9 cellular contexts compared by ENCODE assay signal in genomic region chr1:61051455-61052392, GRCh38. TPM values are rescaled to one million over a fixed set of nuclear protein-coding genes. Genes with fewer than 3 reads are reported as not detected.
DNase-seq lines count a peak whose midpoint lies in the region; ATAC-seq and TF ChIP-seq lines count a peak whose summit lies in the region.
"Had no signal": no experiment of that assay in that cellular context is flagged by ENCODE, and none has a peak within 500 bp of the region (broad histone marks: within the 10 kb centered on the region; RNA-seq: fewer than 3 reads in every experiment).

No MANE protein-coding gene starts in this region.

- DNase-seq in activated B cell treated with CpG ODN at 0.5 μM for 24 hours, result no peak
- DNase-seq in left ventricle myocardium inferior, result peak; percentile 39
- DNase-seq in prostate gland (ENCODE audit: low spot score), result no peak
- no peak for DNase-seq in CD1c-positive myeloid dendritic cell (ENCODE audit: extremely low spot score)
- no peak for DNase-seq in NCI-H446 (lab: John Stamatoyannopoulos, UW)

- POLR2A ChIA-PET in activated B cell treated with CpG ODN at 0.5 μM for 24 hours (lab: Charles Lee), result interaction anchor here (2.4 kb wide), 1 partner anchor 27 kb away, joined by 29 read pairs; no protein-coding TSS in a partner anchor

- no peaks in the 10 kb centered on the region for H3K36me3 Mint-ChIP-seq in activated B cell treated with CpG ODN at 0.5 μM for 24 hours (ENCODE audit: low read depth)

- peaks cover 54% of the 10 kb centered on the region for H3K27me3 Mint-ChIP-seq in activated B cell treated with CpG ODN at 0.5 μM for 24 hours

- TF ChIP-seq POLR2A in prostate gland (IDR thresholded peaks at IDR 0.05), result no peak

- peak overlapping the region; percentile 90 for H3K4me3 ChIP-seq in left ventricle myocardium inferior
- peak overlapping the region; percentile 87 to 96 for H3K4me3 ChIP-seq in prostate gland

- no peaks in the 10 kb centered on the region for H3K36me3 ChIP-seq in ES-I3 (ENCODE audit: insufficient read depth, low read length)
- H3K36me3 ChIP-seq in left ventricle myocardium inferior, result no peaks in the 10 kb centered on the region
- H3K36me3 ChIP-seq in prostate gland, result no peaks in the 10 kb centered on the region

- peak overlapping the region; percentile 100 for H3K27ac ChIP-seq in left ventricle myocardium inferior (replicated peaks)
- H3K27ac ChIP-seq in prostate gland, result peak overlapping the region; percentile 95 to 96
- H3K27ac ChIP-seq: SK-N-MC had no signal

- CTCF ChIA-PET in activated B cell treated with CpG ODN at 0.5 μM for 24 hours (lab: Charles Lee), result interaction anchor here (0.8 to 3.4 kb wide), 3 partner anchors 26 to 400 kb away, joined by 3 to 28 read pairs (median 3); no protein-coding TSS in a partner anchor

- no peaks in the 10 kb centered on the region for H3K9me3 Mint-ChIP-seq in activated B cell treated with CpG ODN at 0.5 μM for 24 hours

- intact Hi-C loops in activated B cell treated with CpG ODN at 0.5 μM for 24 hours (cut with micrococcal nuclease), result loop anchor here (2.0 kb wide), 1 partner anchor 159 kb away; no protein-coding TSS in a partner anchor
- intact Hi-C loops in left ventricle myocardium inferior (cut with micrococcal nuclease), result loop anchor here (5.0 to 10.0 kb wide), 2 partner anchors 133 to 401 kb away; no protein-coding TSS in a partner anchor
- intact Hi-C loops in prostate gland (cut with DNase I), result loop anchor here (2.0 to 10.0 kb wide), 7 partner anchors 27 to 801 kb away; no protein-coding TSS in a partner anchor

- H3K9me3 ChIP-seq in ES-I3 (ENCODE audit: control insufficient read depth, insufficient read depth, low read length), result no peaks in the 10 kb centered on the region
- H3K9me3 ChIP-seq in left ventricle myocardium inferior (replicated peaks), result no peaks in the 10 kb centered on the region
- H3K9me3 ChIP-seq in prostate gland, result no peaks in the 10 kb centered on the region

- H3K27me3 ChIP-seq in left ventricle myocardium inferior (ENCODE audit: low read depth) (no peaks in the 10 kb centered on the region), prostate gland (replicated peaks; ENCODE audit: insufficient read depth) (no peaks in the 10 kb centered on the region)

- H3K27ac Mint-ChIP-seq in activated B cell treated with CpG ODN at 0.5 μM for 24 hours, result no peak overlapping the region

- 65% methylated on average over 26 of the region's 26 CpGs for WGBS in prostate gland

- no peak for ATAC-seq in activated B cell treated with CpG ODN at 0.5 μM for 24 hours (ENCODE audit: low read depth)
- ATAC-seq in GM18511 (IDR thresholded peaks at IDR 0.05; ENCODE audit: unreplicated experiment), result no peak
- no peak for ATAC-seq in HG03196 (IDR thresholded peaks at IDR 0.05; ENCODE audit: unreplicated experiment)

- TF ChIP-seq CTCF in activated B cell treated with CpG ODN at 0.5 μM for 24 hours (IDR thresholded peaks at IDR 0.05) (no peak), left ventricle myocardium inferior (IDR thresholded peaks at IDR 0.05; ENCODE audit: borderline replicate concordance) (no peak), prostate gland (IDR thresholded peaks at IDR 0.05) (no peak)

- H3K4me3 Mint-ChIP-seq in activated B cell treated with CpG ODN at 0.5 μM for 24 hours, result peak overlapping the region; percentile 78

- peaks cover 11% of the 10 kb centered on the region for H3K4me1 ChIP-seq in ES-I3 (ENCODE audit: insufficient read depth, low read length)
- H3K4me1 ChIP-seq in left ventricle myocardium inferior, result peaks cover 74% of the 10 kb centered on the region
- peaks cover 6% of the 10 kb centered on the region for H3K4me1 ChIP-seq in prostate gland (replicated peaks)

- peaks cover 32% of the 10 kb centered on the region for H3K4me1 Mint-ChIP-seq in activated B cell treated with CpG ODN at 0.5 μM for 24 hours

- peak overlapping the region; percentile 66; the same call in 1 of the 2 replicates for H3K9ac ChIP-seq in ES-I3 (ENCODE audit: low read depth, low read length)

RNA-seq across cellular contexts. Expression of gene NFIA, which starts 30.6 kb away (rescaled TPM):
- 0.13 and 0.44 TPM in 2 replicates for total RNA-seq in activated B cell treated with CpG ODN at 0.5 μM for 24 hours
- total RNA-seq in left ventricle myocardium inferior, result 90.2 TPM
- 10 to 100 TPM; 61.4 to 86.3 TPM for total RNA-seq in prostate gland

Comparison
In these comparisons a context has a peak if more than half of its experiments do, and no peak if none do; other contexts are left out.
1. RNA of gene NFIA, which starts 30.6 kb away (total RNA-seq): 90.2 TPM in left ventricle myocardium inferior (single experiment) and 61.4 to 86.3 TPM in prostate gland; 0.13 to 0.44 TPM in activated B cell treated with CpG ODN at 0.5 μM for 24 hours; every median in the first group is over 10 times any median in the second.